ENCODE assay signal across 6 cellular contexts in the genomic region with DNA sequence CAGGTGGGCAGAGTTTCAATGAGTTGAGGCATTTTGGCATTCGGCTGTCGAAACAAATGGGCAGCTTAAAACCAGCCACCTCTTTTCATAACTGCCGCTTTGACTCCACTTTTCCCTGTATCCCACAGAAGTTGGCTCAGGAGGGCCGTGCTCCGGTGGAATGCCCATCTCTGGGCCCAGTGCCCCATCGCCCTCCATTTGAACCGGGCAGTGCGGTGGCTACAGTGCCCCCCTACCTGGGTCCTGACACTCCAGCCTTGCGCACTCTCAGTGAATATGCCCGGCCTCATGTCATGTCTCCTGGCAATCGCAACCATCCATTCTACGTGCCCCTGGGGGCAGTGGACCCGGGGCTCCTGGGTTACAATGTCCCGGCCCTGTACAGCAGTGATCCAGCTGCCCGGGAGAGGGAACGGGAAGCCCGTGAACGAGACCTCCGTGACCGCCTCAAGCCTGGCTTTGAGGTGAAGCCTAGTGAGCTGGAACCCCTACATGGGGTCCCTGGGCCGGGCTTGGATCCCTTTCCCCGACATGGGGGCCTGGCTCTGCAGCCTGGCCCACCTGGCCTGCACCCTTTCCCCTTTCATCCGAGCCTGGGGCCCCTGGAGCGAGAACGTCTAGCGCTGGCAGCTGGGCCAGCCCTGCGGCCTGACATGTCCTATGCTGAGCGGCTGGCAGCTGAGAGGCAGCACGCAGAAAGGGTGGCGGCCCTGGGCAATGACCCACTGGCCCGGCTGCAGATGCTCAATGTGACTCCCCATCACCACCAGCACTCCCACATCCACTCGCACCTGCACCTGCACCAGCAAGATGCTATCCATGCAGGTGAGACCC. TPM values are rescaled to one million over a fixed set of nuclear protein-coding genes. Genes with fewer than 3 reads are reported as not detected.
A peak's percentile ranks its signal among the peaks of the same experiment; 100 is the strongest.
DNase-seq lines count a peak whose midpoint lies in the region; ATAC-seq and TF ChIP-seq lines count a peak whose summit lies in the region.

No MANE protein-coding gene starts in this region.

- peak in 1 of 5 donors; percentile 48 for DNase-seq in CD4-positive, alpha-beta memory T cell
- DNase-seq in mesothelial cell of epicardium (ENCODE audit: low spot score in 2 of 2, unreplicated experiment in 2 of 2) (no peak), midbrain (lab: John Stamatoyannopoulos, UW) (no peak)
- no peak for DNase-seq in stimulated activated CD4-positive, alpha-beta T cell treated with anti-CD3 and anti-CD28 coated beads, Interleukin-2, amount 100 ng/mL, for 24 hours

- no peak overlapping the region for H3K4me3 ChIP-seq in CD4-positive, alpha-beta memory T cell (ENCODE audit: low read length in 2 of 2)

- no peak for ATAC-seq in HG02981 (IDR thresholded peaks at IDR 0.05; ENCODE audit: unreplicated experiment)

- POLR2A ChIA-PET in CD4-positive, alpha-beta memory T cell (lab: Charles Lee; ENCODE audit: partially characterized antibody) = interaction anchor here (0.8 to 22.1 kb wide), 25 partner anchors 8 to 702 kb away, joined by 3 to 1807 read pairs (median 12); partner anchors contain the start of genes ATN1, C12orf57, C1RL and CDCA3

- CTCF ChIA-PET in CD4-positive, alpha-beta memory T cell (lab: Charles Lee; ENCODE audit: partially characterized antibody) = interaction anchor here (0.6 to 18.5 kb wide), 16 partner anchors 8 to 214 kb away, joined by 3 to 774 read pairs (median 6); partner anchors contain the start of genes COPS7A, LPCAT3 and SPSB2

- intact Hi-C loops in CD4-positive, alpha-beta memory T cell (cut with micrococcal nuclease) = loop anchor here (1.0 kb wide), 3 partner anchors 14 to 69 kb away; partner anchors contain the start of genes EMG1 and PHB2

- H3K9me3 ChIP-seq in CD4-positive, alpha-beta memory T cell (ENCODE audit: control insufficient read depth in 1 of 2, low read length in 2 of 2) = no peaks in the 10 kb centered on the region

- H3K9me3 Mint-ChIP-seq in CD4-positive, alpha-beta memory T cell = peaks cover 0 to 4% (median 0%) of the 10 kb centered on the region in 8 donors
- no peaks in the 10 kb centered on the region for H3K9me3 Mint-ChIP-seq in activated naive CD8-positive, alpha-beta T cell (ENCODE audit: low read depth)
- H3K9me3 Mint-ChIP-seq in mesothelial cell of epicardium = no peaks in the 10 kb centered on the region

- H3K27me3 ChIP-seq in CD4-positive, alpha-beta memory T cell (ENCODE audit: insufficient read depth, low read length) = no peaks in the 10 kb centered on the region

- peaks cover 33% of the 10 kb centered on the region for H3K4me1 ChIP-seq in CD4-positive, alpha-beta memory T cell (ENCODE audit: insufficient read depth, low read length)

- H3K4me1 Mint-ChIP-seq in CD4-positive, alpha-beta memory T cell = peaks cover 17 to 52% (median 39%) of the 10 kb centered on the region in 4 donors
- H3K4me1 Mint-ChIP-seq in activated naive CD8-positive, alpha-beta T cell (ENCODE audit: low read depth) = peaks cover 55% of the 10 kb centered on the region
- H3K4me1 Mint-ChIP-seq in mesothelial cell of epicardium = peaks cover 33% of the 10 kb centered on the region

- peak; percentile 46 for TF ChIP-seq CTCF in mesothelial cell of epicardium (IDR thresholded peaks at IDR 0.05; ENCODE audit: unreplicated experiment)

- H3K27me3 Mint-ChIP-seq in CD4-positive, alpha-beta memory T cell = no peaks in the 10 kb centered on the region
- H3K27me3 Mint-ChIP-seq in activated naive CD8-positive, alpha-beta T cell = no peaks in the 10 kb centered on the region
- no peaks in the 10 kb centered on the region for H3K27me3 Mint-ChIP-seq in mesothelial cell of epicardium (ENCODE audit: low read depth)

- H3K36me3 Mint-ChIP-seq in CD4-positive, alpha-beta memory T cell = peaks cover 6 to 30% of the 10 kb centered on the region in 2 donors
- H3K36me3 Mint-ChIP-seq in activated naive CD8-positive, alpha-beta T cell = peaks cover 8% of the 10 kb centered on the region
- H3K36me3 Mint-ChIP-seq in mesothelial cell of epicardium = peaks cover 20% of the 10 kb centered on the region

- H3K36me3 ChIP-seq in CD4-positive, alpha-beta memory T cell (ENCODE audit: insufficient read depth, low read length) = peaks cover 6% of the 10 kb centered on the region

- peak overlapping the region; percentile 95 for H3K27ac ChIP-seq in CD4-positive, alpha-beta memory T cell (ENCODE audit: low read depth, low read length)

- H3K4me3 Mint-ChIP-seq in CD4-positive, alpha-beta memory T cell = peak overlapping the region in 3 of 8 donors; percentile 13 to 87 (median 80)
- H3K4me3 Mint-ChIP-seq in activated naive CD8-positive, alpha-beta T cell = peak overlapping the region; percentile 90
- peak overlapping the region; percentile 73 for H3K4me3 Mint-ChIP-seq in mesothelial cell of epicardium

- H3K27ac Mint-ChIP-seq in CD4-positive, alpha-beta memory T cell = peak overlapping the region; percentile 93 to 99 (median 94)
- H3K27ac Mint-ChIP-seq in activated naive CD8-positive, alpha-beta T cell = peak overlapping the region; percentile 91
- H3K27ac Mint-ChIP-seq in mesothelial cell of epicardium = peak overlapping the region; percentile 95

RNA-seq across cellular contexts. Expression of gene RNU7-1, which starts 5.0 kb away (rescaled TPM):
- total RNA-seq in CD4-positive, alpha-beta memory T cell = not detected
- polyA plus RNA-seq in CD4-positive, alpha-beta memory T cell = not detected
- total RNA-seq in mesothelial cell of epicardium = not detected in 3 replicates

RNA-seq across cellular contexts. Expression of gene C12orf57, which starts 5.3 kb away (rescaled TPM):
- 100 to 1,000 TPM; 423 to 425 TPM for total RNA-seq in CD4-positive, alpha-beta memory T cell
- polyA plus RNA-seq in CD4-positive, alpha-beta memory T cell = 100 to 1,000 TPM; 155 to 244 TPM
- 203 to 215 TPM (median 204 TPM) in 3 replicates for total RNA-seq in mesothelial cell of epicardium

RNA-seq across cellular contexts. Expression of gene ATN1, which starts 10.8 kb away (rescaled TPM):
- 10 to 100 TPM; 32.2 to 33.0 TPM for total RNA-seq in CD4-positive, alpha-beta memory T cell
- polyA plus RNA-seq in CD4-positive, alpha-beta memory T cell = 1 to 10 TPM in 1 of 2 donors, under 1 TPM in 1; 0.16 to 1.1 TPM
- total RNA-seq in mesothelial cell of epicardium = 193 to 205 TPM (median 195 TPM) in 3 replicates

RNA-seq across cellular contexts. Expression of gene PTPN6, which starts 12.6 kb away (rescaled TPM):
- total RNA-seq in CD4-positive, alpha-beta memory T cell = 100 to 1,000 TPM; 189 to 199 TPM
- 100 to 1,000 TPM; 126 to 325 TPM for polyA plus RNA-seq in CD4-positive, alpha-beta memory T cell
- total RNA-seq in mesothelial cell of epicardium = 21.6 to 26.2 TPM (median 23.6 TPM) in 3 replicates

RNA-seq across cellular contexts. Expression of gene ENO2, which starts 24.2 kb away (rescaled TPM):
- 100 to 1,000 TPM; 187 to 190 TPM for total RNA-seq in CD4-positive, alpha-beta memory T cell
- 10 to 100 TPM; 28.4 to 35.8 TPM for polyA plus RNA-seq in CD4-positive, alpha-beta memory T cell
- total RNA-seq in mesothelial cell of epicardium = 30.2 to 30.7 TPM (median 30.2 TPM) in 3 replicates
